Comparison of ENCODE assay signal across 1 cellular context in the genomic region with DNA sequence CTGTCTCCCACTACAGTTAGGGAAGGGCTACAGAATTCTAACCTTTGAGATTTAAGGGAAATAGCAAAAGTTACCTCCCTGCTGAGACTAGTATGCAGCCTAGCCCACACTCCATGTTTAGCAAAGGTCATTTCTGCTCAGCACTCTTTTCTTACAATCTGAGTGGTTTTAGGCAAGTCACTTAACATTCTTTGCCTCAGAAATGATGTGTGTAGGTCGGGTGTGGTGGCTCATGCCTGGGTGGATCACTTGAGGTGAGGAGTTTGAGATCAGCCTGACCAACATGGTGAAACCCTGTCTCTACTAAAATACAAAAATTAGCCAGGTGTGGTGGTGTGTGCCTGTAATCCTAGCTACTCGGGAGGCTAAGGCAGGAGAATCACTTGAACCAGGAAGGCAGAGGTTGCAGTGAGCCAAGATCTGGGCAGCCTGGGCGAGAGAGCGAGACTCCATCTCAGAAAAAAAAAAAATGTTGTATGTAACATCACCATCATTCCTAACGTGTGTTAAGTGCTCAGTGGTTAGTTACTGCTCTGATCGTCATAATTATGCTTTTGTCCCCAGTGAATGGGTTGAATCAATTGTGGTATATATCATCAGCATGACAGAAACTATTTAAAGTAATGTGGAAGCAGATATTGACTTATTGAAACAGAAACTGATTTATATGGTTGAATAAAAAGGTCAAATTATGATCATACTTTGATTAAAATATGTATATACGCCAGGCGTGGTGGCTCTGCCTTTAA.
TF ChIP-seq lines count a peak whose summit lies in the region.

No MANE protein-coding gene starts in this region.

TF ChIP-seq in HepG2, 621 proteins besides CTCF, POLR2A, EP300 and RAD21 (continued from another document):
- TF ChIP-seq ZNF607 (CRISPR knock-in tag; IDR thresholded peaks at IDR 0.05; ENCODE audit: borderline replicate concordance) (no peak), ZNF792 (CRISPR knock-in tag; IDR thresholded peaks at IDR 0.05) (no peak), FOXK1 (CRISPR knock-in tag; IDR thresholded peaks at IDR 0.05; ENCODE audit: borderline replicate concordance, low read depth) (no peak), ZNF598 (CRISPR knock-in tag; IDR thresholded peaks at IDR 0.05; ENCODE audit: borderline replicate concordance) (no peak), ZFAT (CRISPR knock-in tag; conservative IDR thresholded peaks at IDR 0.05) (no peak), TAF15 (IDR thresholded peaks at IDR 0.05; ENCODE audit: low read depth, low read length, poor library complexity, severe bottlenecking) (no peak), ISX (CRISPR knock-in tag; conservative IDR thresholded peaks at IDR 0.05) (no peak), SNRNP70 (IDR thresholded peaks at IDR 0.05; ENCODE audit: low read depth, low read length) (no peak), HNF4A (CRISPR knock-in tag; IDR thresholded peaks at IDR 0.05) (no peak)
- TF ChIP-seq, protein P1, sequence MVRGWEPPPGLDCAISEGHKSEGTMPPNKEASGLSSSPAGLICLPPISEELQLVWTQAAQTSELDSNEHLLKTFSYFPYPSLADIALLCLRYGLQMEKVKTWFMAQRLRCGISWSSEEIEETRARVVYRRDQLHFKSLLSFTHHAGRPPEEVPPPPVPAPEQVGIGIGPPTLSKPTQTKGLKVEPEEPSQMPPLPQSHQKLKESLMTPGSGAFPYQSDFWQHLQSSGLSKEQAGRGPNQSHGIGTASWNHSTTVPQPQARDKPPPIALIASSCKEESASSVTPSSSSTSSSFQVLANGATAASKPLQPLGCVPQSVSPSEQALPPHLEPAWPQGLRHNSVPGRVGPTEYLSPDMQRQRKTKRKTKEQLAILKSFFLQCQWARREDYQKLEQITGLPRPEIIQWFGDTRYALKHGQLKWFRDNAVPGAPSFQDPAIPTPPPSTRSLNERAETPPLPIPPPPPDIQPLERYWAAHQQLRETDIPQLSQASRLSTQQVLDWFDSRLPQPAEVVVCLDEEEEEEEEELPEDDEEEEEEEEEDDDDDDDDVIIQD (CRISPR knock-in tag; IDR thresholded peaks at IDR 0.05; ENCODE audit: low read depth): no peak
TF ChIP-seq in HepG2: peak in this region for 0.
